8 cellular contexts compared by ENCODE assay signal in the genomic region with DNA sequence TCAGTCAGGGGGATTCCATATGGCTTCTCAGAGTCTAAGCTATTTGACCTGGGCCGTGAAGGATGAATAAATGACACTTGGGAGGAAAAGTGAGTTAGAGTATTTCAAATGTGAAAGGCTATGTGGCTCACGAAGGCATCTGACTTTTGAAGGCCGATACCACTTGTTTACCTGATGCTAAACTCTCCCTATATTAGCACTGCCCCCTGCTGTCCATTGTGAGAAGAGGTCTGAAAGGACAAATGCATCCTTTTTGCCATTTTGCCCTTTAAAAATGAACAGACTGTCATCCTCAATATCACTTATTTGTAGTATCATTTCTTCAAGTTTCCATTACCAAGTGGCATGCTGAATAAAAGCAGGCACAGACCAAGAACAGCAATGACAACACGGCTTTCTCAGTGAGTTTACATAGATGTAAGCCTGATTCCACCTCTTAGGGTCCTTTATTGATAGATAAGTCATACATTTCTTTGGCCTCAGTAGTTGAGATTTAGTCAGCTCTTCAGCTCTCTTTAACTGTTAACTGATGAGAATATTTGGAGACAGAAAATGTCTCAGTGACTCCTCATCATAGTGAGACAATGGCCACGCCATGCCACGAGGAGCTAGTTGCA. TPM values are rescaled to one million over a fixed set of nuclear protein-coding genes. Genes with fewer than 3 reads are reported as not detected.
DNase-seq lines count a peak whose midpoint lies in the region; ATAC-seq, FAIRE-seq and TF ChIP-seq lines count a peak whose summit lies in the region.

No MANE protein-coding gene starts in this region.

- no peak for TF ChIP-seq POLR2A in prostate gland (IDR thresholded peaks at IDR 0.05)

- H3K4me3 Mint-ChIP-seq in CD4-positive, CD25-positive, alpha-beta regulatory T cell: no peak overlapping the region
- no peak overlapping the region for H3K4me3 Mint-ChIP-seq in activated T-cell treated with anti-CD3 and anti-CD28 coated beads, Interleukin-2, amount 50 U/mL, for 24 hours

- ATAC-seq in CD4-positive, CD25-positive, alpha-beta regulatory T cell (ENCODE audit: low read depth in 2 of 2): peak; percentile 73 to 83
- ATAC-seq in HG03378 (IDR thresholded peaks at IDR 0.05; ENCODE audit: unreplicated experiment): peak; percentile 40

- peaks cover 20% of the 10 kb centered on the region for H3K4me1 ChIP-seq in CD4-positive, CD25-positive, alpha-beta regulatory T cell (ENCODE audit: control insufficient read depth, insufficient read depth, low read length, poor library complexity, severe bottlenecking)
- H3K4me1 ChIP-seq in NT2/D1 (ENCODE audit: insufficient read depth, insufficient read length): no peaks in the 10 kb centered on the region
- no peaks in the 10 kb centered on the region for H3K4me1 ChIP-seq in prostate gland (replicated peaks)

- no peaks in the 10 kb centered on the region for H3K27me3 Mint-ChIP-seq in CD4-positive, CD25-positive, alpha-beta regulatory T cell
- H3K27me3 Mint-ChIP-seq in activated T-cell treated with anti-CD3 and anti-CD28 coated beads, Interleukin-2, amount 50 U/mL, for 24 hours: no peaks in the 10 kb centered on the region

- peak overlapping the region; percentile 55 for H3K4me3 ChIP-seq in CD4-positive, CD25-positive, alpha-beta regulatory T cell (ENCODE audit: low read depth, low read length)
- H3K4me3 ChIP-seq in NT2/D1 (ENCODE audit: insufficient read length, low read depth): no peak overlapping the region
- H3K4me3 ChIP-seq in fibroblast of villous mesenchyme (ENCODE audit: low read depth, low read length): no peak overlapping the region
- no peak overlapping the region for H3K4me3 ChIP-seq in prostate gland

- peak; percentile 60 to 86 (median 74) for DNase-seq in CD4-positive, CD25-positive, alpha-beta regulatory T cell
- DNase-seq in GM19239 (ENCODE audit: insufficient read length, low spot score): peak; percentile 28
- peak; percentile 50 for DNase-seq in NT2/D1 (ENCODE audit: low read depth, low spot score)
- no peak for DNase-seq in activated T-cell treated with anti-CD3 and anti-CD28 coated beads, Interleukin-2, amount 50 U/mL, for 24 hours
- DNase-seq in fibroblast of villous mesenchyme (ENCODE audit: low read depth): peak; percentile 70
- DNase-seq in prostate gland (ENCODE audit: low spot score): peak; percentile 46
- DNase-seq in 8988T: no peak

- peaks cover 2% of the 10 kb centered on the region for H3K36me3 ChIP-seq in CD4-positive, CD25-positive, alpha-beta regulatory T cell (ENCODE audit: control insufficient read depth, insufficient read depth, low read length)
- H3K36me3 ChIP-seq in NT2/D1 (ENCODE audit: insufficient read depth, insufficient read length, low read length): no peaks in the 10 kb centered on the region
- H3K36me3 ChIP-seq in prostate gland: no peaks in the 10 kb centered on the region

- no peaks in the 10 kb centered on the region for H3K27me3 ChIP-seq in CD4-positive, CD25-positive, alpha-beta regulatory T cell (ENCODE audit: control insufficient read depth, insufficient read depth, low read length)
- no peaks in the 10 kb centered on the region for H3K27me3 ChIP-seq in NT2/D1 (ENCODE audit: insufficient read depth, insufficient read length)
- no peaks in the 10 kb centered on the region for H3K27me3 ChIP-seq in prostate gland (replicated peaks; ENCODE audit: insufficient read depth)

- no peaks in the 10 kb centered on the region for H3K9me3 Mint-ChIP-seq in CD4-positive, CD25-positive, alpha-beta regulatory T cell
- H3K9me3 Mint-ChIP-seq in activated T-cell treated with anti-CD3 and anti-CD28 coated beads, Interleukin-2, amount 50 U/mL, for 24 hours: peaks cover 2% of the 10 kb centered on the region

- no peaks in the 10 kb centered on the region for H3K9me3 ChIP-seq in CD4-positive, CD25-positive, alpha-beta regulatory T cell (ENCODE audit: control insufficient read depth in 2 of 2, low read length in 2 of 2)
- H3K9me3 ChIP-seq in NT2/D1 (ENCODE audit: insufficient read depth, low read length) (no peaks in the 10 kb centered on the region), prostate gland (no peaks in the 10 kb centered on the region)

- peak overlapping the region; percentile 61 to 95 (median 93) for H3K27ac Mint-ChIP-seq in CD4-positive, CD25-positive, alpha-beta regulatory T cell
- H3K27ac Mint-ChIP-seq in activated T-cell treated with anti-CD3 and anti-CD28 coated beads, Interleukin-2, amount 50 U/mL, for 24 hours: peak overlapping the region; percentile 90

- WGBS in prostate gland: 51% methylated on average over 6 of the region's 6 CpGs

- FAIRE-seq in GM19239 (lab: Jason Lieb, UNC): no peak

- intact Hi-C loops in prostate gland (cut with DNase I): loop anchor here (10.0 kb wide), 1 partner anchor 227 kb away; no protein-coding TSS in a partner anchor

- no peak overlapping the region for H3K9ac ChIP-seq in NT2/D1 (ENCODE audit: insufficient read length, low read depth)

- H3K36me3 Mint-ChIP-seq in CD4-positive, CD25-positive, alpha-beta regulatory T cell: peaks cover 9% of the 10 kb centered on the region
- peaks cover 36% of the 10 kb centered on the region for H3K36me3 Mint-ChIP-seq in activated T-cell treated with anti-CD3 and anti-CD28 coated beads, Interleukin-2, amount 50 U/mL, for 24 hours (ENCODE audit: low read depth)

- no peak overlapping the region for H3K27ac ChIP-seq in CD4-positive, CD25-positive, alpha-beta regulatory T cell (ENCODE audit: insufficient read depth, low read length, poor library complexity, severe bottlenecking)
- H3K27ac ChIP-seq in prostate gland: no peak overlapping the region

- H3K4me1 Mint-ChIP-seq in CD4-positive, CD25-positive, alpha-beta regulatory T cell: peaks cover 18 to 73% (median 61%) of the 10 kb centered on the region in 4 donors
- peaks cover 88% of the 10 kb centered on the region for H3K4me1 Mint-ChIP-seq in activated T-cell treated with anti-CD3 and anti-CD28 coated beads, Interleukin-2, amount 50 U/mL, for 24 hours (ENCODE audit: low read depth)

- TF ChIP-seq CTCF in fibroblast of villous mesenchyme (IDR thresholded peaks at IDR 0.05; ENCODE audit: insufficient read depth, low read depth, low read length) (peak; percentile 76), prostate gland (IDR thresholded peaks at IDR 0.05) (peak; percentile 39 to 76 (median 74))

RNA-seq across cellular contexts. Expression of gene DOCK10, which starts 40.1 kb away (rescaled TPM):
- total RNA-seq in CD4-positive, CD25-positive, alpha-beta regulatory T cell: 222 TPM
- polyA plus RNA-seq in CD4-positive, CD25-positive, alpha-beta regulatory T cell: 10 to 100 TPM; 28.3 to 47.7 (median 34.9) TPM
- total RNA-seq in fibroblast of villous mesenchyme: 20.7 and 26.1 TPM in 2 replicates
- 1 to 10 TPM; 4.8 to 6.2 TPM for total RNA-seq in prostate gland

Comparison
In these comparisons a context has a peak if more than half of its experiments do, and no peak if none do; other contexts are left out.
1. DNase-seq: peak in CD4-positive, CD25-positive, alpha-beta regulatory T cell (3 of 3), GM19239 (single experiment), NT2/D1 (single experiment), fibroblast of villous mesenchyme (single experiment) and prostate gland (single experiment); none in activated T-cell treated with anti-CD3 and anti-CD28 coated beads, Interleukin-2, amount 50 U/mL, for 24 hours (single experiment) and 8988T (single experiment).